ENCODE assay signal across 1 cellular context in the genomic region with DNA sequence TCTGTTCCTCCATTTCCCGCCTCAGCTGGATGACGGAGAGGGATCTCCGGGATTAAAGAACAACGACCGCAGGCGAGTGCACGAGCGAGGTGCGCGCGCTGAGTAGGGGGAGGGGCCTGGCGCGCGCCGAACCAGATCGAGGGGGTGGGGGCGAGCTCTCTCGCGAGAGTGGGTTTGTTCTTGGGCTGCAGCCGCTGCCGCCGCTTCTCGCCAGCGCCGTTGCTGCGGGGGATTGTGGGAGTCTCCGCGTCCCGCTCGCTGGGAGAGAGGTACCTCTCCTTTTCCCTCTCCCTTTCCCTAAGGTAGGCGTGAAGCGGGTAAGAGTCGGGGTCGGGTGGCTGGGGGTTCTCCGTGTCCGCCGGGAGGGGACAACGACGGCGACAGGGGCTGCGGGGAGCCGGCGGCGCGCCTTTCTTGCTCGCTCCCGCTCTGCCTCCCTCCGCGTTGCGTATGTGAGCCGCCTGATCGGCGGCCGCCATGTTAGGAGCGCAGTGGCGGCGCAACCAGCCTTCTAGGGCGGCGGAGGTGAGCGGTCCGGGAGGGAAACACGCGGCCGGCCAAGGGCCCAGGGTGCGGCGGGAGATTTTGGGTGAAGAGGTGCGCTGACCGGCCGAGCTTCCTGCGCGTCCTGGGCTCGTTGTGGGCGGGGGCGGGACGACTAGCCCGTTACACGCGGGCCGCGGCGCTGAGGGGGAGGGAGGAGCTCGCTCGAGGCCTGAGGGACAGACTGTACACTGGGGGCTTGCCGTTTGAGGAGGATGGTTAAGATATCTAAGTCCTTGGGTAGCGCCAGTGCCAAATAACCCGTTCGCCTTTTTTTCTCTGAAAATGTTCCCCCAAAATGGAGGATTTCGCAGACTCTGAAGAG.
A peak's percentile ranks its signal among the peaks of the same experiment; 100 is the strongest.
TF ChIP-seq lines count a peak whose summit lies in the region.

Gene MATR3, plus strand, starts transcription at position 237 of the 868 bp plus-strand sequence. CDS start 13,676 bp downstream, outside the sequence.

TF ChIP-seq in HepG2, 621 proteins besides CTCF, POLR2A, EP300 and RAD21 (continued from another document and continues in another):
- TF ChIP-seq, protein P1, sequence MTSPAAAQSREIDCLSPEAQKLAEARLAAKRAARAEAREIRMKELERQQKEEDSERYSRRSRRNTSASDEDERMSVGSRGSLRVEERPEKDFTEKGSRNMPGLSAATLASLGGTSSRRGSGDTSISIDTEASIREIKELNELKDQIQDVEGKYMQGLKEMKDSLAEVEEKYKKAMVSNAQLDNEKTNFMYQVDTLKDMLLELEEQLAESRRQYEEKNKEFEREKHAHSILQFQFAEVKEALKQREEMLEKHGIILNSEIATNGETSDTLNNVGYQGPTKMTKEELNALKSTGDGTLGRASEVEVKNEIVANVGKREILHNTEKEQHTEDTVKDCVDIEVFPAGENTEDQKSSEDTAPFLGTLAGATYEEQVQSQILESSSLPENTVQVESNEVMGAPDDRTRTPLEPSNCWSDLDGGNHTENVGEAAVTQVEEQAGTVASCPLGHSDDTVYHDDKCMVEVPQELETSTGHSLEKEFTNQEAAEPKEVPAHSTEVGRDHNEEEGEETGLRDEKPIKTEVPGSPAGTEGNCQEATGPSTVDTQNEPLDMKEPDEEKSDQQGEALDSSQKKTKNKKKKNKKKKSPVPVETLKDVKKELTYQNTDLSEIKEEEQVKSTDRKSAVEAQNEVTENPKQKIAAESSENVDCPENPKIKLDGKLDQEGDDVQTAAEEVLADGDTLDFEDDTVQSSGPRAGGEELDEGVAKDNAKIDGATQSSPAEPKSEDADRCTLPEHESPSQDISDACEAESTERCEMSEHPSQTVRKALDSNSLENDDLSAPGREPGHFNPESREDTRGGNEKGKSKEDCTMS (CRISPR knock-in tag; conservative IDR thresholded peaks at IDR 0.05) = no peak
- TF ChIP-seq ZNF574 (CRISPR knock-in tag; IDR thresholded peaks at IDR 0.05) = peak; percentile 62; the same call in 1 of the 2 replicates
- TF ChIP-seq, protein P2, sequence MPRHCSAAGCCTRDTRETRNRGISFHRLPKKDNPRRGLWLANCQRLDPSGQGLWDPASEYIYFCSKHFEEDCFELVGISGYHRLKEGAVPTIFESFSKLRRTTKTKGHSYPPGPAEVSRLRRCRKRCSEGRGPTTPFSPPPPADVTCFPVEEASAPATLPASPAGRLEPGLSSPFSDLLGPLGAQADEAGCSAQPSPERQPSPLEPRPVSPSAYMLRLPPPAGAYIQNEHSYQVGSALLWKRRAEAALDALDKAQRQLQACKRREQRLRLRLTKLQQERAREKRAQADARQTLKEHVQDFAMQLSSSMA (CRISPR knock-in tag; IDR thresholded peaks at IDR 0.05) = peak; percentile 55; the same call in 1 of the 2 replicates
- TF ChIP-seq NR2F2 (IDR thresholded peaks at IDR 0.05; ENCODE audit: borderline replicate concordance, low read depth) = no peak
- no peak for TF ChIP-seq ARNT (IDR thresholded peaks at IDR 0.05)
- TF ChIP-seq EHMT2 (IDR thresholded peaks at IDR 0.05; ENCODE audit: borderline replicate concordance, low read depth, low read length) = no peak
- TF ChIP-seq PRPF4 (IDR thresholded peaks at IDR 0.05; ENCODE audit: low read depth, low read length, poor library complexity, severe bottlenecking) = peak; percentile 72
- no peak for TF ChIP-seq MTF2 (CRISPR knock-in tag; IDR thresholded peaks at IDR 0.05; ENCODE audit: borderline replicate concordance)
- TF ChIP-seq ZNF343 (CRISPR knock-in tag; IDR thresholded peaks at IDR 0.05) = peak; percentile 82; the same call in 1 of the 2 replicates
- TF ChIP-seq, protein P3, sequence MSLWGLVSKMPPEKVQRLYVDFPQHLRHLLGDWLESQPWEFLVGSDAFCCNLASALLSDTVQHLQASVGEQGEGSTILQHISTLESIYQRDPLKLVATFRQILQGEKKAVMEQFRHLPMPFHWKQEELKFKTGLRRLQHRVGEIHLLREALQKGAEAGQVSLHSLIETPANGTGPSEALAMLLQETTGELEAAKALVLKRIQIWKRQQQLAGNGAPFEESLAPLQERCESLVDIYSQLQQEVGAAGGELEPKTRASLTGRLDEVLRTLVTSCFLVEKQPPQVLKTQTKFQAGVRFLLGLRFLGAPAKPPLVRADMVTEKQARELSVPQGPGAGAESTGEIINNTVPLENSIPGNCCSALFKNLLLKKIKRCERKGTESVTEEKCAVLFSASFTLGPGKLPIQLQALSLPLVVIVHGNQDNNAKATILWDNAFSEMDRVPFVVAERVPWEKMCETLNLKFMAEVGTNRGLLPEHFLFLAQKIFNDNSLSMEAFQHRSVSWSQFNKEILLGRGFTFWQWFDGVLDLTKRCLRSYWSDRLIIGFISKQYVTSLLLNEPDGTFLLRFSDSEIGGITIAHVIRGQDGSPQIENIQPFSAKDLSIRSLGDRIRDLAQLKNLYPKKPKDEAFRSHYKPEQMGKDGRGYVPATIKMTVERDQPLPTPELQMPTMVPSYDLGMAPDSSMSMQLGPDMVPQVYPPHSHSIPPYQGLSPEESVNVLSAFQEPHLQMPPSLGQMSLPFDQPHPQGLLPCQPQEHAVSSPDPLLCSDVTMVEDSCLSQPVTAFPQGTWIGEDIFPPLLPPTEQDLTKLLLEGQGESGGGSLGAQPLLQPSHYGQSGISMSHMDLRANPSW (CRISPR knock-in tag; IDR thresholded peaks at IDR 0.05; ENCODE audit: borderline replicate concordance) = no peak
- peak; percentile 83 for TF ChIP-seq ZNF335 (CRISPR knock-in tag; IDR thresholded peaks at IDR 0.05)
- no peak for TF ChIP-seq CBFB (CRISPR knock-in tag; IDR thresholded peaks at IDR 0.05)
- peak; percentile 75 for TF ChIP-seq BATF2 (CRISPR knock-in tag; IDR thresholded peaks at IDR 0.05)
- no peak for TF ChIP-seq ZNF407 (CRISPR knock-in tag; IDR thresholded peaks at IDR 0.05; ENCODE audit: not compliant biosample characterization)
- 0 out of 2 replicates have a peak, but pooled peaks have one; percentile 24 for TF ChIP-seq DNMT1 (CRISPR knock-in tag; IDR thresholded peaks at IDR 0.05)
- TF ChIP-seq ZXDC (CRISPR knock-in tag; IDR thresholded peaks at IDR 0.05) = no peak; the same call in 1 of the 2 replicates
- TF ChIP-seq GABPB1 (CRISPR knock-in tag; IDR thresholded peaks at IDR 0.05) = peak; percentile 74
- TF ChIP-seq, protein P4, sequence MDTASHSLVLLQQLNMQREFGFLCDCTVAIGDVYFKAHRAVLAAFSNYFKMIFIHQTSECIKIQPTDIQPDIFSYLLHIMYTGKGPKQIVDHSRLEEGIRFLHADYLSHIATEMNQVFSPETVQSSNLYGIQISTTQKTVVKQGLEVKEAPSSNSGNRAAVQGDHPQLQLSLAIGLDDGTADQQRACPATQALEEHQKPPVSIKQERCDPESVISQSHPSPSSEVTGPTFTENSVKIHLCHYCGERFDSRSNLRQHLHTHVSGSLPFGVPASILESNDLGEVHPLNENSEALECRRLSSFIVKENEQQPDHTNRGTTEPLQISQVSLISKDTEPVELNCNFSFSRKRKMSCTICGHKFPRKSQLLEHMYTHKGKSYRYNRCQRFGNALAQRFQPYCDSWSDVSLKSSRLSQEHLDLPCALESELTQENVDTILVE (CRISPR knock-in tag; IDR thresholded peaks at IDR 0.05) = peak; percentile 73
- peak; percentile 92 for TF ChIP-seq TFDP1 (CRISPR knock-in tag; IDR thresholded peaks at IDR 0.05; ENCODE audit: borderline replicate concordance)
- peak; percentile 30; the same call in 1 of the 2 replicates for TF ChIP-seq ZC3H4 (CRISPR knock-in tag; IDR thresholded peaks at IDR 0.05; ENCODE audit: borderline replicate concordance)
- peak; percentile 66; the same call in 1 of the 2 replicates for TF ChIP-seq RFXANK (CRISPR knock-in tag; IDR thresholded peaks at IDR 0.05)
- TF ChIP-seq JUN (CRISPR knock-in tag; IDR thresholded peaks at IDR 0.05) = peak; percentile 79; the same call in 1 of the 2 replicates
